Comparison of ENCODE assay signal across 21 cellular contexts in genomic region chr4:182876427-182876826, GRCh38.
"Had no signal": no experiment of that assay in that cellular context is flagged by ENCODE, and none has a peak within 500 bp of the region (broad histone marks: within the 10 kb centered on the region; RNA-seq: fewer than 3 reads in every experiment).

No MANE protein-coding gene starts in this region.

- H3K4me1 ChIP-seq: Peyer's patch, SJCRH30 had no signal

- H3K9me3 Mint-ChIP-seq: activated CD8-positive, alpha-beta T cell treated with anti-CD3 and anti-CD28 coated beads for 36 hours; activated naive CD8-positive, alpha-beta T cell treated with anti-CD3 and anti-CD28 coated beads for 36 hours had no signal

- H3K27ac ChIP-seq: brain microvascular endothelial cell, cardiac muscle cell, Peyer's patch, RWPE1, SJCRH30 had no signal

- H3K27me3 ChIP-seq: brain microvascular endothelial cell, cardiac muscle cell, Peyer's patch, SJCRH30 had no signal

- H3K27ac Mint-ChIP-seq: activated CD8-positive, alpha-beta T cell treated with anti-CD3 and anti-CD28 coated beads for 36 hours; activated naive CD8-positive, alpha-beta T cell treated with anti-CD3 and anti-CD28 coated beads for 36 hours had no signal

- H3K27me3 Mint-ChIP-seq: activated CD8-positive, alpha-beta T cell treated with anti-CD3 and anti-CD28 coated beads for 36 hours; activated naive CD8-positive, alpha-beta T cell treated with anti-CD3 and anti-CD28 coated beads for 36 hours had no signal

- H3K9ac ChIP-seq: SK-N-SH had no signal

- H3K4me2 ChIP-seq: SK-N-SH had no signal

- H3K4me3 ChIP-seq: cardiac muscle cell, Peyer's patch, SJCRH30 had no signal

- ATAC-seq: activated CD4-positive, CD25-positive, alpha-beta regulatory T cell treated with anti-CD3 and anti-CD28 coated beads, Interleukin-2, amount 50 U/mL, for 24 hours; activated CD8-positive, alpha-beta T cell treated with anti-CD3 and anti-CD28 coated beads for 36 hours had no signal

- H3K9me3 ChIP-seq: Peyer's patch, SJCRH30, SK-N-SH had no signal

- DNase-seq: activated CD4-positive, alpha-beta T cell treated with anti-CD3 and anti-CD28 coated beads for 4 hours; activated CD8-positive, alpha-beta memory T cell treated with anti-CD3 and anti-CD28 coated beads, Interleukin-2, amount 50 U/mL, for 4 hours; activated CD8-positive, alpha-beta T cell treated with anti-CD3 and anti-CD28 coated beads for 36 hours; activated naive CD4-positive, alpha-beta T cell treated with Interleukin-2 at 50 U/mL for 16 hours; activated naive CD8-positive, alpha-beta T cell treated with anti-CD3 and anti-CD28 coated beads for 36 hours; brain microvascular endothelial cell; KG1; NCI-H1048; NCI-H146; NCI-H187 treated with DMSO at 0.1 percent for 48 hours; NCI-H2081 treated with DMSO at 0.1 percent for 48 hours; NCI-H446; NCI-H524; Peyer's patch; Right ventricle myocardium superior; SJCRH30; SK-N-SH; T-helper 1 cell had no signal

- H3K4me3 Mint-ChIP-seq: activated CD8-positive, alpha-beta T cell treated with anti-CD3 and anti-CD28 coated beads for 36 hours; activated naive CD8-positive, alpha-beta T cell treated with anti-CD3 and anti-CD28 coated beads for 36 hours had no signal

- H3K4me1 Mint-ChIP-seq: activated naive CD8-positive, alpha-beta T cell treated with anti-CD3 and anti-CD28 coated beads for 36 hours had no signal

- H3K36me3 ChIP-seq: brain microvascular endothelial cell, cardiac muscle cell, Peyer's patch, SJCRH30 had no signal
